Comparison of ENCODE assay signal across 15 cellular contexts in the genomic region with DNA sequence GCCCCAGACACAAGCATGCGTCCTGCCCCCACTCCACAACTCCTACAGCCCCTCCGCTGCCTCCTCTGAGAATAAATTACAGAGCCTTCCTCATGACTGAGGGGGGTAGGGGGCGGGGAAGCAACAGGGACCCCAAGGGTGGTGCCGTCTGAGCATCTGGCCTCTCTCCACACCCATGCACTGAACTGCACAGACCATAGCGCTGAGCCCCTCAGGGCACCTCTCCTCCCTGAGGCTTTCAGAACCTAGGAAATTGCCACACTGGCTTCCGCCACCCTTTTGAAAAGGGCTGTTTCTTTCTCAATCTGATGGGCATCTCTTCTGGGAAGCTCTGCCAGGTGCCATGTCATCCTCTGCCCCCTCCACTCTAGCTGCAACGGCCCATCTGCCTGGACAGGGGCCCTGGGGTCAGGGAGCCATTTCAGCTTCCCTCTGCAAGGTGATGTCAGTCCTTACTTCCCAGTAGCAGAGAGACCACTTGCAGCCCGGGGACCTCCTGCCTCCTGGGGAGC. TPM values are rescaled to one million over a fixed set of nuclear protein-coding genes. Genes with fewer than 3 reads are reported as not detected.
A peak's percentile ranks its signal among the peaks of the same experiment; 100 is the strongest.
DNase-seq lines count a peak whose midpoint lies in the region; ATAC-seq and TF ChIP-seq lines count a peak whose summit lies in the region.
"Had no signal": no experiment of that assay in that cellular context is flagged by ENCODE, and none has a peak within 500 bp of the region (broad histone marks: within the 10 kb centered on the region; RNA-seq: fewer than 3 reads in every experiment).

No MANE protein-coding gene starts in this region.

- no peaks in the 10 kb centered on the region for H3K79me2 ChIP-seq in H9 (ENCODE audit: insufficient read depth, low read length)

- no peaks in the 10 kb centered on the region for H3K23me2 ChIP-seq in H9 (ENCODE audit: insufficient read length, low read depth, low read length, poor library complexity, severe bottlenecking)

- H3K56ac ChIP-seq in H9 (ENCODE audit: insufficient read length, low read depth, low read length), result no peak overlapping the region

- no peaks in the 10 kb centered on the region for H3K27me3 ChIP-seq in H9 (ENCODE audit: insufficient read depth, low read length)
- H3K27me3 ChIP-seq: brain microvascular endothelial cell, right atrium auricular region had no signal

- no peak overlapping the region for H4K5ac ChIP-seq in H9 (ENCODE audit: insufficient read length, low read depth, low read length)

- no peaks in the 10 kb centered on the region for H3K4me1 ChIP-seq in H9 (ENCODE audit: insufficient read depth, low read length)

- H3K18ac ChIP-seq in H9 (ENCODE audit: insufficient read length, low read depth, low read length), result no peak overlapping the region

- H3K36me3 Mint-ChIP-seq in CD14-positive monocyte, result peaks cover 8 to 10% of the 10 kb centered on the region in 2 donors
- peaks cover 0 to 2% (median 0%) of the 10 kb centered on the region in 3 experiments; a peak in 2 of 7 replicates for H3K36me3 Mint-ChIP-seq in H9 (ENCODE audit: insufficient read depth in 1 of 3, low read depth in 3 of 3)
- H3K36me3 Mint-ChIP-seq in activated T-helper 2 cell treated with anti-CD3 and anti-CD28 coated beads, Interferon-gamma antibody, Interleukin-2, Interleukin-4, amounts not matched to agents 10 μg/mL and 5 μg/mL and 100 μg/mL, durations not matched to agents 14 hours and 24 hours and 36 hours (ENCODE audit: low read depth), result peaks cover 82% of the 10 kb centered on the region
- peaks cover 2 to 6% (median 4%) of the 10 kb centered on the region in 3 donors for H3K36me3 Mint-ChIP-seq in naive thymus-derived CD8-positive, alpha-beta T cell

- H2BK12ac ChIP-seq in H9 (ENCODE audit: insufficient read length, low read depth, low read length), result no peak overlapping the region

- H3K14ac ChIP-seq in H9 (ENCODE audit: insufficient read depth, low read length), result no peak overlapping the region

- no peak for ATAC-seq in naive thymus-derived CD8-positive, alpha-beta T cell
- ATAC-seq in GM18867 (IDR thresholded peaks at IDR 0.05; ENCODE audit: unreplicated experiment), result no peak

- intact Hi-C loops in CD14-positive monocyte (cut with micrococcal nuclease), result no loop called here
- intact Hi-C loops in activated T-helper 2 cell treated with anti-CD3 and anti-CD28 coated beads, Interferon-gamma antibody, Interleukin-2, Interleukin-4, amounts not matched to agents 10 μg/mL and 5 μg/mL and 100 μg/mL, durations not matched to agents 14 hours and 24 hours and 36 hours (cut with micrococcal nuclease), result no loop called here

- H3K27ac Mint-ChIP-seq in CD14-positive monocyte, result peak overlapping the region; percentile 45 to 83 (median 54)
- H3K27ac Mint-ChIP-seq in H9, result no peak overlapping the region
- peak overlapping the region; percentile 72 for H3K27ac Mint-ChIP-seq in activated T-helper 2 cell treated with anti-CD3 and anti-CD28 coated beads, Interferon-gamma antibody, Interleukin-2, Interleukin-4, amounts not matched to agents 10 μg/mL and 5 μg/mL and 100 μg/mL, durations not matched to agents 14 hours and 24 hours and 36 hours
- H3K27ac Mint-ChIP-seq in naive thymus-derived CD8-positive, alpha-beta T cell, result peak overlapping the region; percentile 60 to 94 (median 72)

- TF ChIP-seq CTCF in CD14-positive monocyte (IDR thresholded peaks at IDR 0.05) (no peak), H9 (conservative IDR thresholded peaks at IDR 0.05) (no peak)

- no peaks in the 10 kb centered on the region for H3K79me1 ChIP-seq in H9 (ENCODE audit: insufficient read depth, low read depth, low read length, poor library complexity, severe bottlenecking)

- H3K27me3 Mint-ChIP-seq in CD14-positive monocyte (ENCODE audit: low read depth in 3 of 3), result peaks cover 0 to 9% (median 2%) of the 10 kb centered on the region in 3 donors
- H3K27me3 Mint-ChIP-seq in H9 (ENCODE audit: low read depth), result peaks cover 16% of the 10 kb centered on the region
- no peaks in the 10 kb centered on the region for H3K27me3 Mint-ChIP-seq in activated T-helper 2 cell treated with anti-CD3 and anti-CD28 coated beads, Interferon-gamma antibody, Interleukin-2, Interleukin-4, amounts not matched to agents 10 μg/mL and 5 μg/mL and 100 μg/mL, durations not matched to agents 14 hours and 24 hours and 36 hours (ENCODE audit: low read depth)
- no peaks in the 10 kb centered on the region for H3K27me3 Mint-ChIP-seq in naive thymus-derived CD8-positive, alpha-beta T cell

- no peak overlapping the region for H4K91ac ChIP-seq in H9 (ENCODE audit: insufficient read length, low read depth, low read length)

- H2BK5ac ChIP-seq in H9 (ENCODE audit: insufficient read length, low read length), result no peak overlapping the region

- no CpG with 5 or more reads among the region's 8 CpGs for WGBS in H9 (ENCODE audit: extremely low coverage, insufficient read length, low lambda C conversion rate)

- no peak overlapping the region for H4K8ac ChIP-seq in H9 (replicated peaks; ENCODE audit: insufficient read length, low read depth, low read length)

- H2BK120ac ChIP-seq in H9 (ENCODE audit: low read depth, low read length, poor library complexity, severe bottlenecking), result no peak overlapping the region

- no peak overlapping the region for H3K4ac ChIP-seq in H9 (ENCODE audit: low read depth, low read length)

- H3K27ac ChIP-seq in H9 (ENCODE audit: insufficient read length, low read depth, low read length), result no peak overlapping the region
- H3K27ac ChIP-seq: brain microvascular endothelial cell, KMS-11, right atrium auricular region had no signal

- no peak overlapping the region for H3T11ph ChIP-seq in H9 (ENCODE audit: low read length)

- H3K9ac ChIP-seq in H9 (ENCODE audit: extremely low read depth, insufficient read length, low read length), result no peak overlapping the region
- H3K9ac ChIP-seq: KMS-11 had no signal

- H3K4me1 Mint-ChIP-seq in CD14-positive monocyte (peaks cover 82% of the 10 kb centered on the region), H9 (peaks cover 6 to 15% of the 10 kb centered on the region in 2 experiments)
- H3K4me1 Mint-ChIP-seq in activated T-helper 2 cell treated with anti-CD3 and anti-CD28 coated beads, Interferon-gamma antibody, Interleukin-2, Interleukin-4, amounts not matched to agents 10 μg/mL and 5 μg/mL and 100 μg/mL, durations not matched to agents 14 hours and 24 hours and 36 hours (ENCODE audit: low read depth), result peaks cover 62% of the 10 kb centered on the region
- H3K4me1 Mint-ChIP-seq in naive thymus-derived CD8-positive, alpha-beta T cell, result peaks cover 17 to 72% (median 49%) of the 10 kb centered on the region in 4 donors

- DNase-seq in CD14-positive monocyte (ENCODE audit: low spot score), result no peak
- peak; percentile 19 for DNase-seq in H9
- DNase-seq in activated T-helper 2 cell treated with anti-CD3 and anti-CD28 coated beads, Interferon-gamma antibody, Interleukin-2, Interleukin-4, amounts not matched to agents 10 μg/mL and 5 μg/mL and 100 μg/mL, durations not matched to agents 14 hours and 24 hours and 36 hours (ENCODE audit: low spot score), result no peak
- no peak for DNase-seq in naive thymus-derived CD8-positive, alpha-beta T cell
- DNase-seq in KG1 (lab: John Stamatoyannopoulos, UW), result no peak
- DNase-seq in GM03348 (ENCODE audit: low spot score), result no peak
- no peak for DNase-seq in superior temporal gyrus (ENCODE audit: extremely low spot score)
- DNase-seq: brain microvascular endothelial cell; effector CD8-positive, alpha-beta T cell; NCI-H2081; stimulated activated CD4-positive, alpha-beta T cell treated with anti-CD3 and anti-CD28 coated beads, Interleukin-4, amount 100 ng/mL, for 1 hour had no signal

- H2AK5ac ChIP-seq in H9 (ENCODE audit: insufficient read length, low read length), result no peak overlapping the region

- no peak overlapping the region for H2BK15ac ChIP-seq in H9 (ENCODE audit: low read depth, low read length)

- no peaks in the 10 kb centered on the region for H3K9me3 ChIP-seq in H9 (ENCODE audit: control insufficient read depth, low read depth, low read length)

- H3K4me3 Mint-ChIP-seq in CD14-positive monocyte (peak overlapping the region; percentile 51 to 60), H9 (no peak overlapping the region)
- H3K4me3 Mint-ChIP-seq in activated T-helper 2 cell treated with anti-CD3 and anti-CD28 coated beads, Interferon-gamma antibody, Interleukin-2, Interleukin-4, amounts not matched to agents 10 μg/mL and 5 μg/mL and 100 μg/mL, durations not matched to agents 14 hours and 24 hours and 36 hours (ENCODE audit: low read depth), result peak overlapping the region; percentile 94
- H3K4me3 Mint-ChIP-seq in naive thymus-derived CD8-positive, alpha-beta T cell, result peak overlapping the region in 4 of 10 donors; percentile 14 to 90 (median 80)

- no peak overlapping the region for H2AFZ ChIP-seq in H9 (ENCODE audit: low read length)

- H3K23ac ChIP-seq in H9 (ENCODE audit: insufficient read length, low read depth, low read length), result no peak overlapping the region

- H3K9me3 Mint-ChIP-seq in CD14-positive monocyte (peaks cover 9 to 14% (median 13%) of the 10 kb centered on the region in 7 donors), H9 (peaks cover 13 to 14% of the 10 kb centered on the region in 2 experiments; a peak in 4 of 5 replicates)
- peaks cover 16% of the 10 kb centered on the region for H3K9me3 Mint-ChIP-seq in activated T-helper 2 cell treated with anti-CD3 and anti-CD28 coated beads, Interferon-gamma antibody, Interleukin-2, Interleukin-4, amounts not matched to agents 10 μg/mL and 5 μg/mL and 100 μg/mL, durations not matched to agents 14 hours and 24 hours and 36 hours
- H3K9me3 Mint-ChIP-seq in naive thymus-derived CD8-positive, alpha-beta T cell, result peaks cover 0 to 14% (median 9%) of the 10 kb centered on the region in 9 donors

- H4K20me1 ChIP-seq in H9 (ENCODE audit: control insufficient read depth, insufficient read depth, insufficient read length), result no peaks in the 10 kb centered on the region

- no peak overlapping the region for H2BK20ac ChIP-seq in H9 (ENCODE audit: low read depth, low read length, poor library complexity, severe bottlenecking)

- H3K4me2 ChIP-seq in H9 (ENCODE audit: insufficient read depth, insufficient read length, low read length), result no peak overlapping the region
- H3K4me2 ChIP-seq: KMS-11 had no signal

- POLR2A ChIA-PET in naive thymus-derived CD8-positive, alpha-beta T cell (lab: Charles Lee), result no interaction called here

RNA-seq across cellular contexts. Expression of gene CST7, which starts 2.5 kb away (rescaled TPM):
- polyA plus RNA-seq in CD14-positive monocyte, result 1 to 10 TPM; 1.8 to 3.2 TPM
- not detected in 2 replicates for total RNA-seq in H9 (2021)
- 115 and 121 TPM in 2 replicates for total RNA-seq in activated T-helper 2 cell treated with anti-CD3 and anti-CD28 coated beads, Interferon-gamma antibody, Interleukin-2, Interleukin-4, amounts not matched to agents 10 μg/mL and 5 μg/mL and 100 μg/mL, durations not matched to agents 14 hours and 24 hours and 36 hours
- total RNA-seq in naive thymus-derived CD8-positive, alpha-beta T cell, result 1 to 10 TPM; 5.5 to 6.6 TPM
- 100 to 1,000 TPM in 1 of 3 donors, 10 to 100 TPM in 2; 13.3 to 581 (median 21.3) TPM for polyA plus RNA-seq in naive thymus-derived CD8-positive, alpha-beta T cell
- total RNA-seq: fibroblast of villous mesenchyme had no signal

RNA-seq across cellular contexts. Expression of gene APMAP, which starts 41.0 kb away (rescaled TPM):
- polyA plus RNA-seq in CD14-positive monocyte, result 10 to 100 TPM; 73.2 to 74.0 TPM
- total RNA-seq in H9 (2021), result 67.8 and 69.1 TPM in 2 replicates
- total RNA-seq in activated T-helper 2 cell treated with anti-CD3 and anti-CD28 coated beads, Interferon-gamma antibody, Interleukin-2, Interleukin-4, amounts not matched to agents 10 μg/mL and 5 μg/mL and 100 μg/mL, durations not matched to agents 14 hours and 24 hours and 36 hours, result 48.5 and 48.8 TPM in 2 replicates
- 10 to 100 TPM; 46.0 to 46.2 TPM for total RNA-seq in naive thymus-derived CD8-positive, alpha-beta T cell
- 100 to 1,000 TPM in 1 of 3 donors, 10 to 100 TPM in 2; 74.5 to 234 (median 81.7) TPM for polyA plus RNA-seq in naive thymus-derived CD8-positive, alpha-beta T cell

Comparison
In these comparisons a context has a peak if more than half of its experiments do, and no peak if none do; other contexts are left out.
1. H3K27ac Mint-ChIP-seq: peak in CD14-positive monocyte (7 of 7), activated T-helper 2 cell treated with anti-CD3 and anti-CD28 coated beads, Interferon-gamma antibody, Interleukin-2, Interleukin-4, amounts not matched to agents 10 μg/mL and 5 μg/mL and 100 μg/mL, durations not matched to agents 14 hours and 24 hours and 36 hours (single experiment) and naive thymus-derived CD8-positive, alpha-beta T cell (10 of 10); none in H9 (0 of 3).
2. H3K4me3 Mint-ChIP-seq: peak in CD14-positive monocyte (2 of 2) and activated T-helper 2 cell treated with anti-CD3 and anti-CD28 coated beads, Interferon-gamma antibody, Interleukin-2, Interleukin-4, amounts not matched to agents 10 μg/mL and 5 μg/mL and 100 μg/mL, durations not matched to agents 14 hours and 24 hours and 36 hours (single experiment); none in H9 (0 of 2).
3. RNA of gene CST7, which starts 2.5 kb away (total RNA-seq): 115 to 121 TPM in activated T-helper 2 cell treated with anti-CD3 and anti-CD28 coated beads, Interferon-gamma antibody, Interleukin-2, Interleukin-4, amounts not matched to agents 10 μg/mL and 5 μg/mL and 100 μg/mL, durations not matched to agents 14 hours and 24 hours and 36 hours; 5.5 to 6.6 TPM in naive thymus-derived CD8-positive, alpha-beta T cell and not detected in H9; every median in the first group is over 10 times any median in the second.